In the genomic region with DNA sequence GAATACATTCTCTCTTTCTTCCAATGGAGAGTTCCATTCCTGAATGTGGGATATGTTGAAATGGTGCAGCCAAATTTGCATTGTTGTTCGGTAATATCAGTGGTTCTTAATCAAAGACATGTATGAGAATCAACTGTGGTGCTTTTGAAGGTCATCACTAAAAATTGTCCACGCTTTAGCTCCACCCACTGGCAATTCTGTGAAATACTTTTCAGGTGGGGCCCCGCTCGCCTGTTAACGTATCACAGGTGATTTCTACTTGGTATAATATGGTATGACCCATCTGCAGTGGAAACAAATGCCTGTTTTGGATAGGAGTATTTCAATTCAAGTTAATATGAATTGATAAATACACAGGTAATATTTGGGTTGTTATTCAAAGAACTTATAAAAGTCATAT, we compare ENCODE assay signal across 1 cellular context.
TF ChIP-seq lines count a peak whose summit lies in the region.

No MANE protein-coding gene starts in this region.

TF ChIP-seq in WTC11, 78 proteins besides CTCF, POLR2A, EP300 and RAD21 (continued from another document):
- TF ChIP-seq, protein P1, sequence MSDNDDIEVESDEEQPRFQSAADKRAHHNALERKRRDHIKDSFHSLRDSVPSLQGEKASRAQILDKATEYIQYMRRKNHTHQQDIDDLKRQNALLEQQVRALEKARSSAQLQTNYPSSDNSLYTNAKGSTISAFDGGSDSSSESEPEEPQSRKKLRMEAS (CRISPR knock-in tag; IDR thresholded peaks at IDR 0.05): no peak
- TF ChIP-seq IRF2 (CRISPR knock-in tag; IDR thresholded peaks at IDR 0.05; ENCODE audit: borderline replicate concordance, low read depth) (no peak), ZNF671 (CRISPR knock-in tag; IDR thresholded peaks at IDR 0.05) (no peak)
- TF ChIP-seq, protein P2, sequence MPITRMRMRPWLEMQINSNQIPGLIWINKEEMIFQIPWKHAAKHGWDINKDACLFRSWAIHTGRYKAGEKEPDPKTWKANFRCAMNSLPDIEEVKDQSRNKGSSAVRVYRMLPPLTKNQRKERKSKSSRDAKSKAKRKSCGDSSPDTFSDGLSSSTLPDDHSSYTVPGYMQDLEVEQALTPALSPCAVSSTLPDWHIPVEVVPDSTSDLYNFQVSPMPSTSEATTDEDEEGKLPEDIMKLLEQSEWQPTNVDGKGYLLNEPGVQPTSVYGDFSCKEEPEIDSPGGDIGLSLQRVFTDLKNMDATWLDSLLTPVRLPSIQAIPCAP (CRISPR knock-in tag; IDR thresholded peaks at IDR 0.05): no peak
